ENCODE assay signal across 4 cellular contexts in the genomic region with DNA sequence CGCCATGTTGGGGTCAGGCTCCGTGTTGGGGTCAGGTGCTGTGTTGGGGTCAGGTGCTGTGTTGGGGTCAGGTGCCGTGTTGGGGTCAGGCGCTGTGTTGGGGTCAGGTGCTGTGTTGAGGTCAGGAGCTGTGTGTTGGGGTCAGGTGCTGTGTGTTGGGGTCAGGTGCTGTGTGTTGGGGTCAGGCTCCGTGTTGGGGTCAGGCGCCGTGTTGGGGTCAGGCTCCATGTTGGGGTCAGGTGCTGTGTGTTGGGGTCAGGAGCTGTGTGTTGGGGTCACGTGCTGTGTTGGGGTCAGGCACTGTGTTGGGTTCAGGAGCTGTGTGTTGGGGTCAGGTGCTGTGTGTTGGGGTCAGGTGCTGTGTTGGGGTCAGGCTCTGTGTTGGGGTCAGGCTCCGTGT. TPM values are rescaled to one million over a fixed set of nuclear protein-coding genes. Genes with fewer than 3 reads are reported as not detected.
"Had no signal": no experiment of that assay in that cellular context is flagged by ENCODE, and none has a peak within 500 bp of the region (broad histone marks: within the 10 kb centered on the region; RNA-seq: fewer than 3 reads in every experiment).

No MANE protein-coding gene starts in this region.

RNA-seq across cellular contexts. Expression of a gene that starts 18.1 kb away (rescaled TPM):
- total RNA-seq: LHCN-M2, M059J, MCF 10A, NCI-H460 had no signal
